Comparison of ENCODE assay signal across 8 cellular contexts in the genomic region with DNA sequence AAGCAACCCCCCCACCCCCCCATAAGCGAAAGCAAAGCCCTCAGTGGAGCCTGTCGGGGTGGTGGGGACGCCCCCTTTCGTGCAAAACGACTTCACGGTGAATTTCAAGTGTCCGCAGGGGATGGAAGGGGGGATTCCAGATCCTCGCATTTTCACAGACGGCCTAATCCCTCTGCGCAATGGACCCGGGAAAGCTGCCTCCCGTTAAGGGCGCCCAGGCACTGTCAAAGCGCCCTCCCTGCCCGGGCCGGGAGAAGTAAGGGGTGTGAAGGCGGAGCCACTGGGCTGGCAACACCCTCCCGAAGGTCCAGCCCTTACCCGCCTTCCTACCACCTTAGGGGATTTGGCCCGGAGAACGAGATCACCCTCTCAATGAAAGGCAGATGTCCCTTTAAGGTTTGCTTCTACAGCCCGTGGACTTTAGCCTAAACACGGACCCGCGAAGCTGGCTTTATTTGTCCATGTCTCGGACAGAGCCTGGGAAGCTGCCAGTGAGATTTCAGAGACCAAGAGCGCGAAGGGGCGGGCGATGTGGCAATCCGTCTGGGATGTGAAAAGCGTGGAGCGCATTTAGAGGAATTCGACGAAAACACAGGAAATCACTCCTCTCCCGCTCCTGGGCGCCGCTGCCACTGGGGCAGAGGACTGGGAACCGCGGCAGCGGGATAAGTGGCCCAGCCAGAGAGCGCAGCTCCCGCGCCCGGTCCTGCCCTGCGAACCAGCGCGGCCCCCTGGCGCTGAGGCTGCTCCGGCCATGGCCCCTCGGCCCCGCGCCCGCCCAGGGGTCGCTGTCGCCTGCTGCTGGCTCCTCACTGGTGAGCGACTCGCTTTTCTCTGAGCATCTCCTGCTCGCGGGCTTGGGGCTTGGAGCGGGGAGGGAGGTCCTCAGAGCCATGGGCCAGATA. TPM values are rescaled to one million over a fixed set of nuclear protein-coding genes. Genes with fewer than 3 reads are reported as not detected.
DNase-seq lines count a peak whose midpoint lies in the region; ATAC-seq, FAIRE-seq and TF ChIP-seq lines count a peak whose summit lies in the region.

A gene (plus strand): TSS at position 317 of the 905 bp plus-strand sequence. CDS start 438 bp downstream, at position 755.
A gene with protein sequence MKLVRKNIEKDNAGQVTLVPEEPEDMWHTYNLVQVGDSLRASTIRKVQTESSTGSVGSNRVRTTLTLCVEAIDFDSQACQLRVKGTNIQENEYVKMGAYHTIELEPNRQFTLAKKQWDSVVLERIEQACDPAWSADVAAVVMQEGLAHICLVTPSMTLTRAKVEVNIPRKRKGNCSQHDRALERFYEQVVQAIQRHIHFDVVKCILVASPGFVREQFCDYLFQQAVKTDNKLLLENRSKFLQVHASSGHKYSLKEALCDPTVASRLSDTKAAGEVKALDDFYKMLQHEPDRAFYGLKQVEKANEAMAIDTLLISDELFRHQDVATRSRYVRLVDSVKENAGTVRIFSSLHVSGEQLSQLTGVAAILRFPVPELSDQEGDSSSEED (plus strand): TSS at position 317 of the 905 bp plus-strand sequence. CDS start 12,479 bp downstream, outside the sequence.

- POLR2A ChIA-PET in AG04449 (lab: Yijun Ruan, JAX) = interaction anchor here (0.6 to 1.8 kb wide), 2 partner anchors 11 to 123 kb away, joined by 3 to 11 read pairs; no protein-coding TSS in a partner anchor

- peak; percentile 68 for ATAC-seq in HG02970 (IDR thresholded peaks at IDR 0.05; ENCODE audit: low FRiP score, unreplicated experiment)

- CTCF ChIA-PET in AG04449 (lab: Yijun Ruan, JAX) = interaction anchor here (1.0 to 2.1 kb wide), 12 partner anchors 9 to 308 kb away, joined by 3 to 13 read pairs (median 4); no protein-coding TSS in a partner anchor

- H3K36me3 ChIP-seq in esophagus muscularis mucosa (no peaks in the 10 kb centered on the region), muscle layer of colon (ENCODE audit: insufficient read depth, low read length) (no peaks in the 10 kb centered on the region), stomach smooth muscle (ENCODE audit: control insufficient read depth in 2 of 2, insufficient read depth in 2 of 2, low read length in 2 of 2) (peaks cover 0 to 5% of the 10 kb centered on the region in 2 donors)

- TF ChIP-seq CTCF in AG04449 (IDR thresholded peaks at IDR 0.05; ENCODE audit: insufficient read depth, low read length, missing control alignments) (peak; percentile 57), esophagus muscularis mucosa (IDR thresholded peaks at IDR 0.05) (peak; percentile 45 to 69 (median 61))

- WGBS in esophagus muscularis mucosa = under 1% methylated on average over 40 of the region's 61 CpGs

- TF ChIP-seq EP300 in esophagus muscularis mucosa (IDR thresholded peaks at IDR 0.05) = no peak

- intact Hi-C loops in esophagus muscularis mucosa (cut with DNase I) = loop anchor here (1.0 kb wide), 1 partner anchor 127 kb away; no protein-coding TSS in a partner anchor

- DNase-seq in AG04449 (ENCODE audit: low read depth, low spot score) = no peak
- no peak for DNase-seq in GM18507 (ENCODE audit: extremely low spot score, insufficient read length, low read depth)
- peak; percentile 39 for DNase-seq in NCI-H510A treated with DMSO at 0.1 percent for 48 hours (lab: John Stamatoyannopoulos, UW)
- DNase-seq in activated T-cell treated with anti-CD3 and anti-CD28 coated beads, Interleukin-2, amount 50 U/mL, for 48 hours = peak; percentile 63 to 66
- peak; percentile 97 for DNase-seq in esophagus muscularis mucosa (ENCODE audit: extremely low spot score)

- FAIRE-seq in GM18507 (lab: Jason Lieb, UNC) = peak; percentile 86

- H3K27ac ChIP-seq in esophagus muscularis mucosa (replicated peaks in 1 of 4) (peak within 1 kb of the TSS; percentile 92 to 96 (median 94)), muscle layer of colon (ENCODE audit: low read depth, low read length) (peak within 1 kb of the TSS; percentile 85), stomach smooth muscle (ENCODE audit: low read length) (peak within 1 kb of the TSS; percentile 88)

- peak; percentile 8 for TF ChIP-seq POLR2A in esophagus muscularis mucosa (IDR thresholded peaks at IDR 0.05; ENCODE audit: low read depth)

- H3K9ac ChIP-seq in muscle layer of colon (ENCODE audit: low read length) (peak within 1 kb of the TSS; percentile 81), stomach smooth muscle (ENCODE audit: low read length in 2 of 2) (peak within 1 kb of the TSS; percentile 87 to 97)

- no peaks in the 10 kb centered on the region for H3K27me3 ChIP-seq in esophagus muscularis mucosa
- H3K27me3 ChIP-seq in muscle layer of colon (ENCODE audit: control insufficient read depth in 1 of 2, insufficient read depth in 2 of 2, low read length in 2 of 2) = no peaks in the 10 kb centered on the region
- H3K27me3 ChIP-seq in stomach smooth muscle (ENCODE audit: control insufficient read depth in 1 of 2, insufficient read depth in 2 of 2, low read length in 2 of 2) = no peaks in the 10 kb centered on the region

- H3K4me3 ChIP-seq in AG04449 (ENCODE audit: low read depth, low read length) (peak within 1 kb of the TSS; percentile 77), esophagus muscularis mucosa (peak within 1 kb of the TSS; percentile 69 to 85 (median 74)), muscle layer of colon (ENCODE audit: low read depth in 1 of 2, low read length in 2 of 2) (peak within 1 kb of the TSS; percentile 78 to 92), stomach smooth muscle (ENCODE audit: low read length in 2 of 2) (peak within 1 kb of the TSS; percentile 81 to 85)

- H3K4me1 ChIP-seq in esophagus muscularis mucosa (peaks cover 11 to 35% (median 31%) of the 10 kb centered on the region in 4 donors), muscle layer of colon (ENCODE audit: insufficient read depth, low read length) (peaks cover 23% of the 10 kb centered on the region), stomach smooth muscle (ENCODE audit: control insufficient read depth, insufficient read depth, low read length) (peaks cover 11% of the 10 kb centered on the region)

- H3K9me3 ChIP-seq in esophagus muscularis mucosa (no peaks in the 10 kb centered on the region), muscle layer of colon (ENCODE audit: low read length) (no peaks in the 10 kb centered on the region), stomach smooth muscle (ENCODE audit: control insufficient read depth in 2 of 2, low read length in 2 of 2) (no peaks in the 10 kb centered on the region)

RNA-seq across cellular contexts. Expression of the first gene that starts in this region (rescaled TPM):
- 100 to 1,000 TPM; 228 to 302 (median 235) TPM for total RNA-seq in esophagus muscularis mucosa

RNA-seq across cellular contexts. Expression of the second gene that starts in this region (rescaled TPM):
- 10 to 100 TPM; 43.1 to 77.7 (median 69.7) TPM for total RNA-seq in esophagus muscularis mucosa

Comparison
In these comparisons a context has a peak if more than half of its experiments do, and no peak if none do; other contexts are left out.
1. DNase-seq: peak in NCI-H510A treated with DMSO at 0.1 percent for 48 hours (single experiment), activated T-cell treated with anti-CD3 and anti-CD28 coated beads, Interleukin-2, amount 50 U/mL, for 48 hours (2 of 2) and esophagus muscularis mucosa (single experiment); none in AG04449 (single experiment) and GM18507 (single experiment).
2. Peak in every context shown above with its lines, with median percentiles within 50 percentile points of each other: H3K4me3 ChIP-seq and H3K27ac ChIP-seq.